19 cellular contexts compared by ENCODE assay signal in the genomic region with DNA sequence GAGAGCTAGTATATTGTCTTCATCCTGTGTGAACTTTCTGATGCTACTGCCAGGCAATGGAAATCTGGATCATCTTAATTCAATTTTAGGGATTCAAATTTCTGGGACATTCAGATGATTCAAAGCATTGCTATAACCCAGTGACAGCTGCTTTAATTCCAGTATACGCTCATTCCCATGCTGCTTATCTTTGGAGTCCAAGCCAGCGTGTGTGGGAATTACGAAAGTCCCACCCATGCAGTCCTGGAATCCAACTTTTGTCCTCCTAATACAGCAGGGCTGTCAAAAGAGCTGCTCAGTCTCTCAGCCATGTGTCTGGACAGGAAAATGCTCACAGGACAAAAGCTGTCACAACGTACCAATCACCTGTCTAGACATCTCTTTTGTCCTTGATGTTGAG.
A peak's percentile ranks its signal among the peaks of the same experiment; 100 is the strongest.
DNase-seq lines count a peak whose midpoint lies in the region; ATAC-seq and TF ChIP-seq lines count a peak whose summit lies in the region.
"Had no signal": no experiment of that assay in that cellular context is flagged by ENCODE, and none has a peak within 500 bp of the region (broad histone marks: within the 10 kb centered on the region; RNA-seq: fewer than 3 reads in every experiment).

No MANE protein-coding gene starts in this region.

- no peak overlapping the region for H3K9ac ChIP-seq in neuronal stem cell (ENCODE audit: low read depth, low read length, poor library complexity)

- H3K4me3 Mint-ChIP-seq in stimulated activated naive B cell treated with anti-CD40 and anti-IgM and Interleukin-4, amounts not matched to agents 10 μg/mL and 1 μg/mL and 100 μg/mL, for 72 hours = no peak overlapping the region
- H3K4me3 Mint-ChIP-seq in type B pancreatic cell = no peak overlapping the region
- H3K4me3 Mint-ChIP-seq: brain; CD4-positive, CD25-positive, alpha-beta regulatory T cell; stimulated activated memory B cell treated with anti-CD40 and anti-IgM and Interleukin-4, amounts not matched to agents 10 μg/mL and 1 μg/mL and 100 μg/mL, for 72 hours had no signal

- no peaks in the 10 kb centered on the region for H3K36me3 Mint-ChIP-seq in stimulated activated naive B cell treated with anti-CD40 and anti-IgM and Interleukin-4, amounts not matched to agents 10 μg/mL and 1 μg/mL and 100 μg/mL, for 72 hours
- peaks cover 3% of the 10 kb centered on the region for H3K36me3 Mint-ChIP-seq in type B pancreatic cell
- H3K36me3 Mint-ChIP-seq: brain; CD4-positive, CD25-positive, alpha-beta regulatory T cell; stimulated activated memory B cell treated with anti-CD40 and anti-IgM and Interleukin-4, amounts not matched to agents 10 μg/mL and 1 μg/mL and 100 μg/mL, for 72 hours had no signal

- no peak overlapping the region for H3K14ac ChIP-seq in neuronal stem cell (ENCODE audit: low read length)

- H2AK5ac ChIP-seq in neuronal stem cell (ENCODE audit: low read depth, low read length) = no peak overlapping the region

- no peaks in the 10 kb centered on the region for H3K4me1 Mint-ChIP-seq in stimulated activated naive B cell treated with anti-CD40 and anti-IgM and Interleukin-4, amounts not matched to agents 10 μg/mL and 1 μg/mL and 100 μg/mL, for 72 hours
- H3K4me1 Mint-ChIP-seq in type B pancreatic cell (ENCODE audit: unreplicated experiment) = peaks cover 20% of the 10 kb centered on the region
- H3K4me1 Mint-ChIP-seq: CD4-positive, CD25-positive, alpha-beta regulatory T cell had no signal

- no peaks in the 10 kb centered on the region for H3K9me3 Mint-ChIP-seq in stimulated activated naive B cell treated with anti-CD40 and anti-IgM and Interleukin-4, amounts not matched to agents 10 μg/mL and 1 μg/mL and 100 μg/mL, for 72 hours
- no peaks in the 10 kb centered on the region for H3K9me3 Mint-ChIP-seq in type B pancreatic cell
- H3K9me3 Mint-ChIP-seq: CD4-positive, CD25-positive, alpha-beta regulatory T cell; stimulated activated memory B cell treated with anti-CD40 and anti-IgM and Interleukin-4, amounts not matched to agents 10 μg/mL and 1 μg/mL and 100 μg/mL, for 72 hours had no signal

- H3K27me3 ChIP-seq in right cardiac atrium (ENCODE audit: control insufficient read depth, insufficient read depth) (no peaks in the 10 kb centered on the region), psoas muscle (ENCODE audit: insufficient read depth in 3 of 3, low read length in 2 of 3) (no peaks in the 10 kb centered on the region), neuronal stem cell (ENCODE audit: control insufficient read depth in 3 of 3, insufficient read depth in 3 of 3, low read depth in 1 of 3, low read length in 3 of 3) (no peaks in the 10 kb centered on the region)

- no peak overlapping the region for H3K18ac ChIP-seq in neuronal stem cell (ENCODE audit: low read length)

- 31% methylated on average over 4 of the region's 4 CpGs for WGBS in right cardiac atrium
- 37 to 50% (median 37%) methylated on average over 4 of the region's 4 CpGs for WGBS in psoas muscle, 3 donors
- WGBS in neuronal stem cell (ENCODE audit: extremely low coverage in 2 of 2, insufficient read length in 2 of 2, insufficient replicate concordance in 1 of 2), 2 donors = no CpG with 5 or more reads among the region's 4 CpGs

- H2BK12ac ChIP-seq in neuronal stem cell (ENCODE audit: low read length) = no peak overlapping the region

- H3K9me3 ChIP-seq in right cardiac atrium (ENCODE audit: control insufficient read depth, low read length) (no peaks in the 10 kb centered on the region), psoas muscle (no peaks in the 10 kb centered on the region), neuronal stem cell (replicated peaks in 1 of 2; ENCODE audit: control insufficient read depth in 2 of 2, insufficient read depth in 1 of 2, low read depth in 1 of 2, low read length in 2 of 2) (no peaks in the 10 kb centered on the region)
- H3K9me3 ChIP-seq: A549 had no signal

- no peak overlapping the region for H4K91ac ChIP-seq in neuronal stem cell (ENCODE audit: low read depth, low read length, poor library complexity)

- H3K4ac ChIP-seq in neuronal stem cell (ENCODE audit: low read length) = no peak overlapping the region

- H3K4me2 ChIP-seq in neuronal stem cell (ENCODE audit: insufficient read depth, low read length, poor library complexity, severe bottlenecking) = no peak overlapping the region
- H3K4me2 ChIP-seq: A549 had no signal

- TF ChIP-seq CTCF in choroid plexus epithelial cell (conservative IDR thresholded peaks at IDR 0.05; ENCODE audit: low read depth, low read length) (no peak), psoas muscle (IDR thresholded peaks at IDR 0.05) (no peak), type B pancreatic cell (conservative IDR thresholded peaks at IDR 0.05) (no peak)

- H3K27me3 Mint-ChIP-seq in stimulated activated naive B cell treated with anti-CD40 and anti-IgM and Interleukin-4, amounts not matched to agents 10 μg/mL and 1 μg/mL and 100 μg/mL, for 72 hours = no peaks in the 10 kb centered on the region
- H3K27me3 Mint-ChIP-seq in type B pancreatic cell = no peaks in the 10 kb centered on the region
- H3K27me3 Mint-ChIP-seq: brain; CD4-positive, CD25-positive, alpha-beta regulatory T cell; stimulated activated memory B cell treated with anti-CD40 and anti-IgM and Interleukin-4, amounts not matched to agents 10 μg/mL and 1 μg/mL and 100 μg/mL, for 72 hours had no signal

- H3K27ac ChIP-seq in right cardiac atrium (ENCODE audit: low read length) (peak overlapping the region; percentile 72), psoas muscle (no peak overlapping the region), neuronal stem cell (replicated peaks; ENCODE audit: low read length) (no peak overlapping the region)
- H3K27ac ChIP-seq: A549 had no signal

- DNase-seq in EH (ENCODE audit: low read depth) (peak; percentile 37), choroid plexus epithelial cell (ENCODE audit: low read depth) (peak; percentile 45), right cardiac atrium (peak; percentile 63 to 80 (median 70)), psoas muscle (peak in 1 of 2 donors; percentile 41), type B pancreatic cell (ENCODE audit: extremely low spot score, unreplicated experiment) (no peak), neuronal stem cell (ENCODE audit: low spot score) (no peak)
- DNase-seq in stimulated activated naive B cell treated with anti-CD40 and anti-IgM and Interleukin-4, amounts not matched to agents 10 μg/mL and 1 μg/mL and 100 μg/mL, for 72 hours = no peak
- DNase-seq: activated CD4-positive, CD25-positive, alpha-beta regulatory T cell treated with anti-CD3 and anti-CD28 coated beads, Interleukin-2, amount 50 U/mL, for 72 hours; CD4-positive, CD25-positive, alpha-beta regulatory T cell; DMS79 treated with DMSO at 0.1 percent for 48 hours; foreskin melanocyte; NCI-H1694; NCI-H446 treated with DMSO at 0.1 percent for 48 hours; T-helper 9 cell had no signal

- no peak overlapping the region for H4K8ac ChIP-seq in neuronal stem cell (ENCODE audit: low read depth, low read length)

- no peaks in the 10 kb centered on the region for H3K79me1 ChIP-seq in neuronal stem cell (ENCODE audit: low read depth, low read length)

- H3K23ac ChIP-seq in neuronal stem cell (ENCODE audit: low read depth, low read length, poor library complexity) = no peak overlapping the region

- H3K4me1 ChIP-seq in right cardiac atrium (ENCODE audit: control insufficient read depth, insufficient read depth, low read length) = peaks cover 3% of the 10 kb centered on the region
- no peaks in the 10 kb centered on the region for H3K4me1 ChIP-seq in psoas muscle
- peaks cover 1 to 10% of the 10 kb centered on the region in 2 donors for H3K4me1 ChIP-seq in neuronal stem cell (ENCODE audit: control insufficient read depth in 2 of 2, insufficient read depth in 1 of 2, low read depth in 1 of 2, low read length in 2 of 2)
- H3K4me1 ChIP-seq: A549 had no signal

- no peak overlapping the region for H2BK120ac ChIP-seq in neuronal stem cell (ENCODE audit: low read depth, low read length)

- no peak overlapping the region for H2BK15ac ChIP-seq in neuronal stem cell (ENCODE audit: low read length)

- intact Hi-C loops in right cardiac atrium (cut with DNase I) (no loop called here), psoas muscle (cut with DNase I) (no loop called here)

- H3K27ac Mint-ChIP-seq in stimulated activated naive B cell treated with anti-CD40 and anti-IgM and Interleukin-4, amounts not matched to agents 10 μg/mL and 1 μg/mL and 100 μg/mL, for 72 hours = no peak overlapping the region
- H3K27ac Mint-ChIP-seq in type B pancreatic cell = no peak overlapping the region
- H3K27ac Mint-ChIP-seq: CD4-positive, CD25-positive, alpha-beta regulatory T cell; stimulated activated memory B cell treated with anti-CD40 and anti-IgM and Interleukin-4, amounts not matched to agents 10 μg/mL and 1 μg/mL and 100 μg/mL, for 72 hours had no signal

- ATAC-seq in right cardiac atrium (peak; percentile 92), psoas muscle (peak in 3 of 4 donors; percentile 67 to 74 (median 74)), HG02678 (IDR thresholded peaks at IDR 0.05; ENCODE audit: unreplicated experiment) (no peak)
- ATAC-seq in stimulated activated naive B cell treated with anti-CD40 and anti-IgM and Interleukin-4, amounts not matched to agents 10 μg/mL and 1 μg/mL and 100 μg/mL, for 72 hours (replicated peaks) = no peak
- ATAC-seq: A549; stimulated activated memory B cell treated with anti-CD40 and anti-IgM and Interleukin-4, amounts not matched to agents 10 μg/mL and 1 μg/mL and 100 μg/mL, for 72 hours had no signal

- H2AFZ ChIP-seq in neuronal stem cell (ENCODE audit: low read length) = no peak overlapping the region

- H3K36me3 ChIP-seq in psoas muscle (ENCODE audit: insufficient read depth in 1 of 2, low read depth in 1 of 2) = no peaks in the 10 kb centered on the region
- no peaks in the 10 kb centered on the region for H3K36me3 ChIP-seq in neuronal stem cell (replicated peaks in 1 of 2; ENCODE audit: control insufficient read depth in 2 of 2, insufficient read depth in 2 of 2, low read length in 2 of 2)

- H2BK5ac ChIP-seq in neuronal stem cell (ENCODE audit: low read length) = no peak overlapping the region

- H3K4me3 ChIP-seq in choroid plexus epithelial cell (ENCODE audit: low read depth, low read length) = no peak overlapping the region
- no peak overlapping the region for H3K4me3 ChIP-seq in right cardiac atrium (ENCODE audit: low read length)
- no peak overlapping the region for H3K4me3 ChIP-seq in psoas muscle
- H3K4me3 ChIP-seq in neuronal stem cell (ENCODE audit: low read length in 2 of 2) = no peak overlapping the region
- H3K4me3 ChIP-seq: A549, skin epidermis had no signal

Comparison
In these comparisons a context has a peak if more than half of its experiments do, and no peak if none do; other contexts are left out.
1. DNase-seq: peak in EH (single experiment), choroid plexus epithelial cell (single experiment) and right cardiac atrium (3 of 3); none in stimulated activated naive B cell treated with anti-CD40 and anti-IgM and Interleukin-4, amounts not matched to agents 10 μg/mL and 1 μg/mL and 100 μg/mL, for 72 hours (single experiment), type B pancreatic cell (single experiment) and neuronal stem cell (single experiment).
2. ATAC-seq: peak in right cardiac atrium (2 of 2) and psoas muscle (3 of 4); none in stimulated activated naive B cell treated with anti-CD40 and anti-IgM and Interleukin-4, amounts not matched to agents 10 μg/mL and 1 μg/mL and 100 μg/mL, for 72 hours (0 of 2) and HG02678 (single experiment).